Comparison of ENCODE assay signal across 12 cellular contexts in the genomic region with DNA sequence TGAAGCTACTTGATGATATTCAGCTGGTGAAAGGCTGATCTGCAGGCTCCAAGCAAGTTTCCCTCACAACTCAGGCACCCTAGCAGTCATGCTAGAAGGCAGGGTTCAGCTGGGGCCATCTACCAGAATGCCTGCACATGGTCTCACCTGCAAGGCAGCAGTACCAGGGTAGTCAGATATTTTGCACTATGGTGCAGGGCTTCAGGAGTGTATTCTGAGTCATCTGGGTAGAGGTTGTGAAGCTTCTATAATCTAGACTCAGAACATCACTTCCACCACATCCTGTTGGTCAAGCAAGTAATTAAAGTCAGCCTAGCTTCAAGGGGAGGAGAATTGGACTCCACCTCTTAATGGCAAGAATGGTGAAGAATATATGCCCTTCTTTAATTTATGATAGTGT.
DNase-seq lines count a peak whose midpoint lies in the region; ATAC-seq and TF ChIP-seq lines count a peak whose summit lies in the region.
"Had no signal": no experiment of that assay in that cellular context is flagged by ENCODE, and none has a peak within 500 bp of the region (broad histone marks: within the 10 kb centered on the region; RNA-seq: fewer than 3 reads in every experiment).

No MANE protein-coding gene starts in this region.

- H3K27ac Mint-ChIP-seq in CD8-positive, alpha-beta T cell: no peak overlapping the region

- H3K36me3 ChIP-seq in BE2C: no peaks in the 10 kb centered on the region
- no peaks in the 10 kb centered on the region for H3K36me3 ChIP-seq in CD8-positive, alpha-beta T cell (ENCODE audit: insufficient read depth, low read length)

- no peaks in the 10 kb centered on the region for H3K9me3 ChIP-seq in BE2C
- H3K9me3 ChIP-seq in CD8-positive, alpha-beta T cell (ENCODE audit: low read length): no peaks in the 10 kb centered on the region

- no peaks in the 10 kb centered on the region for H3K4me1 Mint-ChIP-seq in CD8-positive, alpha-beta T cell (ENCODE audit: low read depth)
- H3K4me1 Mint-ChIP-seq: neural crest cell had no signal

- intact Hi-C loops in CD8-positive, alpha-beta T cell (cut with DNase I, micrococcal nuclease): no loop called here

- H3K4me3 ChIP-seq in BE2C (ENCODE audit: low read depth, low read length): no peak overlapping the region
- H3K4me3 ChIP-seq in CD8-positive, alpha-beta T cell (ENCODE audit: low read depth, low read length): no peak overlapping the region

- H3K27ac ChIP-seq in CD8-positive, alpha-beta T cell (ENCODE audit: low read depth, low read length): no peak overlapping the region
- H3K27ac ChIP-seq: foreskin keratinocyte had no signal

- CTCF ChIA-PET in CD8-positive, alpha-beta T cell (lab: Charles Lee): no interaction called here

- DNase-seq in kidney tubule cell (ENCODE audit: low spot score) (peak; percentile 60), BE2C (no peak)
- no peak for DNase-seq in stimulated activated CD4-positive, alpha-beta T cell treated with anti-CD3 and anti-CD28 coated beads, Interleukin-4, amount 100 ng/mL, for 1 hour
- DNase-seq in CD8-positive, alpha-beta T cell: no peak
- DNase-seq: foreskin keratinocyte; NCI-H1092; NCI-H510A; stimulated activated CD4-positive, alpha-beta T cell treated with anti-CD3 and anti-CD28 coated beads, Interleukin-12 subunit alpha, Interleukin-12 subunit beta, amount 100 ng/mL, for 4 hours had no signal

- no peaks in the 10 kb centered on the region for H3K27me3 ChIP-seq in BE2C
- H3K27me3 ChIP-seq in CD8-positive, alpha-beta T cell (ENCODE audit: insufficient read depth, low read length): no peaks in the 10 kb centered on the region
- H3K27me3 ChIP-seq: foreskin keratinocyte had no signal

- TF ChIP-seq CTCF in BE2C (IDR thresholded peaks at IDR 0.05; ENCODE audit: low read depth, low read length): no peak
- TF ChIP-seq CTCF in CD8-positive, alpha-beta T cell (IDR thresholded peaks at IDR 0.05): no peak

- no peaks in the 10 kb centered on the region for H3K4me1 ChIP-seq in BE2C
- no peaks in the 10 kb centered on the region for H3K4me1 ChIP-seq in CD8-positive, alpha-beta T cell (ENCODE audit: insufficient read depth, low read length)
- H3K4me1 ChIP-seq: foreskin keratinocyte had no signal

- H3K4me3 Mint-ChIP-seq in CD8-positive, alpha-beta T cell: no peak overlapping the region
- H3K4me3 Mint-ChIP-seq: neural crest cell had no signal

- ATAC-seq in GM18907 (IDR thresholded peaks at IDR 0.05; ENCODE audit: unreplicated experiment): peak; percentile 99
- ATAC-seq in GM21529 (IDR thresholded peaks at IDR 0.05; ENCODE audit: unreplicated experiment): peak; percentile 90
- peak; percentile 89 for ATAC-seq in HG03095 (IDR thresholded peaks at IDR 0.05; ENCODE audit: unreplicated experiment)
- no peak for ATAC-seq in CD8-positive, alpha-beta T cell
- ATAC-seq: foreskin keratinocyte had no signal

- POLR2A ChIA-PET in CD8-positive, alpha-beta T cell (lab: Charles Lee): no interaction called here

- H3K36me3 Mint-ChIP-seq in CD8-positive, alpha-beta T cell: no peaks in the 10 kb centered on the region

- peaks cover 3% of the 10 kb centered on the region for H3K27me3 Mint-ChIP-seq in CD8-positive, alpha-beta T cell (ENCODE audit: low read depth)

- no peaks in the 10 kb centered on the region for H3K9me3 Mint-ChIP-seq in CD8-positive, alpha-beta T cell
